11 cellular contexts compared by ENCODE assay signal in genomic region chr17:77002103-77003045, GRCh38.
A peak's percentile ranks its signal among the peaks of the same experiment; 100 is the strongest.
DNase-seq lines count a peak whose midpoint lies in the region; ATAC-seq, FAIRE-seq and TF ChIP-seq lines count a peak whose summit lies in the region.
"Had no signal": no experiment of that assay in that cellular context is flagged by ENCODE, and none has a peak within 500 bp of the region (broad histone marks: within the 10 kb centered on the region; RNA-seq: fewer than 3 reads in every experiment).

No MANE protein-coding gene starts in this region.

- peaks cover 26% of the 10 kb centered on the region for H3K4me1 ChIP-seq in CD8-positive, alpha-beta T cell (ENCODE audit: insufficient read depth, low read length)
- H3K4me1 ChIP-seq in upper lobe of right lung (no peaks in the 10 kb centered on the region), vagina (no peaks in the 10 kb centered on the region)

- POLR2A ChIA-PET in CD8-positive, alpha-beta T cell (lab: Charles Lee), result no interaction called here

- CTCF ChIA-PET in CD8-positive, alpha-beta T cell (lab: Charles Lee), result interaction anchor here (0.6 to 1.0 kb wide), 2 partner anchors 9 to 22 kb away, joined by 3 read pairs; no protein-coding TSS in a partner anchor

- H3K4me3 Mint-ChIP-seq in progenitor cell of endocrine pancreas (ENCODE audit: low read depth), result no peak overlapping the region
- H3K4me3 Mint-ChIP-seq in CD8-positive, alpha-beta T cell, result no peak overlapping the region
- H3K4me3 Mint-ChIP-seq: T-cell had no signal

- peaks cover 18% of the 10 kb centered on the region for H3K27me3 Mint-ChIP-seq in progenitor cell of endocrine pancreas
- no peaks in the 10 kb centered on the region for H3K27me3 Mint-ChIP-seq in CD8-positive, alpha-beta T cell (ENCODE audit: low read depth)

- intact Hi-C loops in CD8-positive, alpha-beta T cell (cut with DNase I, micrococcal nuclease), result no loop called here
- intact Hi-C loops in upper lobe of right lung (cut with DNase I), result no loop called here
- intact Hi-C loops in vagina (cut with DNase I), result no loop called here

- H3K4me1 Mint-ChIP-seq in progenitor cell of endocrine pancreas (ENCODE audit: low read depth), result peaks cover 7% of the 10 kb centered on the region
- H3K4me1 Mint-ChIP-seq in CD8-positive, alpha-beta T cell (ENCODE audit: low read depth), result peaks cover 24% of the 10 kb centered on the region

- no peaks in the 10 kb centered on the region for H3K9me3 Mint-ChIP-seq in progenitor cell of endocrine pancreas (ENCODE audit: low read depth)
- no peaks in the 10 kb centered on the region for H3K9me3 Mint-ChIP-seq in CD8-positive, alpha-beta T cell
- H3K9me3 Mint-ChIP-seq: T-cell had no signal

- TF ChIP-seq POLR2A in vagina (IDR thresholded peaks at IDR 0.05), result no peak

- peak; percentile 98 for FAIRE-seq in RCC 7860 (lab: Jason Lieb, UNC)
- FAIRE-seq: islet of Langerhans had no signal

- no peak overlapping the region for H3K27ac ChIP-seq in CD8-positive, alpha-beta T cell (ENCODE audit: low read depth, low read length)
- H3K27ac ChIP-seq in upper lobe of right lung (no peak overlapping the region), vagina (no peak overlapping the region)

- TF ChIP-seq CTCF in epithelial cell of esophagus (IDR thresholded peaks at IDR 0.05; ENCODE audit: insufficient read depth, low read depth, low read length, missing control alignments) (no peak), progenitor cell of endocrine pancreas (IDR thresholded peaks at IDR 0.05; ENCODE audit: unreplicated experiment) (no peak), upper lobe of right lung (IDR thresholded peaks at IDR 0.05) (no peak), vagina (IDR thresholded peaks at IDR 0.05) (no peak)
- TF ChIP-seq CTCF in CD8-positive, alpha-beta T cell (IDR thresholded peaks at IDR 0.05), result no peak

- H3K27ac Mint-ChIP-seq in progenitor cell of endocrine pancreas, result peak overlapping the region; percentile 76
- H3K27ac Mint-ChIP-seq in CD8-positive, alpha-beta T cell, result no peak overlapping the region

- ATAC-seq in GM18861 (IDR thresholded peaks at IDR 0.05; ENCODE audit: unreplicated experiment) (no peak), upper lobe of right lung (no peak)
- no peak for ATAC-seq in CD8-positive, alpha-beta T cell
- ATAC-seq: T-cell had no signal

- H3K4me3 ChIP-seq in epithelial cell of esophagus (ENCODE audit: low read length) (no peak overlapping the region), upper lobe of right lung (no peak overlapping the region), vagina (no peak overlapping the region)
- H3K4me3 ChIP-seq in CD8-positive, alpha-beta T cell (ENCODE audit: low read depth, low read length), result no peak overlapping the region

- no peaks in the 10 kb centered on the region for H3K9me3 ChIP-seq in CD8-positive, alpha-beta T cell (ENCODE audit: low read length)
- H3K9me3 ChIP-seq in upper lobe of right lung (no peaks in the 10 kb centered on the region), vagina (no peaks in the 10 kb centered on the region)

- peak; percentile 93 for DNase-seq in H4 (ENCODE audit: low spot score)
- DNase-seq in RCC 7860 (ENCODE audit: low spot score), result peak; percentile 99
- peak; percentile 64 for DNase-seq in epithelial cell of esophagus (ENCODE audit: low read depth)
- no peak for DNase-seq in progenitor cell of endocrine pancreas (ENCODE audit: low spot score, unreplicated experiment)
- no peak for DNase-seq in CD8-positive, alpha-beta T cell
- no peak for DNase-seq in upper lobe of right lung
- no peak for DNase-seq in vagina (ENCODE audit: extremely low spot score in 2 of 2)
- DNase-seq: activated CD8-positive, alpha-beta memory T cell treated with anti-CD3 and anti-CD28 coated beads, Interleukin-2, amount 50 U/mL, for 4 hours; T-cell had no signal

- no peaks in the 10 kb centered on the region for H3K36me3 ChIP-seq in CD8-positive, alpha-beta T cell (ENCODE audit: insufficient read depth, low read length)
- H3K36me3 ChIP-seq in upper lobe of right lung, result no peaks in the 10 kb centered on the region
- H3K36me3 ChIP-seq in vagina, result no peaks in the 10 kb centered on the region

- H3K36me3 Mint-ChIP-seq in progenitor cell of endocrine pancreas (ENCODE audit: insufficient read depth), result no peaks in the 10 kb centered on the region
- H3K36me3 Mint-ChIP-seq in CD8-positive, alpha-beta T cell, result no peaks in the 10 kb centered on the region
- H3K36me3 Mint-ChIP-seq: T-cell had no signal

- no peaks in the 10 kb centered on the region for H3K27me3 ChIP-seq in CD8-positive, alpha-beta T cell (ENCODE audit: insufficient read depth, low read length)
- H3K27me3 ChIP-seq in upper lobe of right lung, result peaks cover 10% of the 10 kb centered on the region
- H3K27me3 ChIP-seq in vagina, result no peaks in the 10 kb centered on the region

Comparison
In these comparisons a context has a peak if more than half of its experiments do, and no peak if none do; other contexts are left out.
1. DNase-seq: peak in H4 (single experiment), RCC 7860 (single experiment) and epithelial cell of esophagus (single experiment); none in progenitor cell of endocrine pancreas (single experiment), CD8-positive, alpha-beta T cell (0 of 7), upper lobe of right lung (single experiment) and vagina (0 of 2).